In genomic region chr1:27364696-27365371, GRCh38 we compare ENCODE assay signal across 1 cellular context.
TF ChIP-seq lines count a peak whose summit lies in the region.

No MANE protein-coding gene starts in this region.

TF ChIP-seq in IMR-90, 13 proteins besides CTCF, POLR2A, EP300 and RAD21 (continued from another document):
- no peak for TF ChIP-seq MAZ (IDR thresholded peaks at IDR 0.05; ENCODE audit: borderline replicate concordance, low read depth, low read length)
